In the genomic region with DNA sequence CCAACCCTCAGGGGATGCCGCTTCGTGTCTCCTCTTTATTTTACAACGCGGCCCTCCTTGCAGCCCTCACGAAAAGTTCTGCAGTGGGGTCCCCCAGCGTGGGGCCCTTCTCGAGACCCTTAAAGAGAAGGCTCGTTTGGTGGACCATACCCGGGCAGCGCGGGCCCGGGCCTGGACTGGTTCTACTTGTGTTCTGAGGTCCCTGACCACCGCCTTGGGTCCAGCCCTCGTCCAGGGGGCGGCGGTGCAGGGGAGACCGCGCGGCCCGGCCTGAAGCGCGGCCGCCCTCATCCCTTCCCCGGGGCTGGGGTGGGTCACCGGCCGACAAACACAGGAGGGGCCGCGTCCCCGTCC, we compare ENCODE assay signal across 11 cellular contexts. TPM values are rescaled to one million over a fixed set of nuclear protein-coding genes. Genes with fewer than 3 reads are reported as not detected.
DNase-seq lines count a peak whose midpoint lies in the region; ATAC-seq and TF ChIP-seq lines count a peak whose summit lies in the region.
"Had no signal": no experiment of that assay in that cellular context is flagged by ENCODE, and none has a peak within 500 bp of the region (broad histone marks: within the 10 kb centered on the region; RNA-seq: fewer than 3 reads in every experiment).

No MANE protein-coding gene starts in this region.

- H3K4me1 ChIP-seq in right cardiac atrium (ENCODE audit: control insufficient read depth, insufficient read depth, low read length) (peaks cover 2% of the 10 kb centered on the region), psoas muscle (no peaks in the 10 kb centered on the region)

- no peak for DNase-seq in AG09309 (ENCODE audit: low read depth)
- DNase-seq in right cardiac atrium: no peak
- DNase-seq in psoas muscle: peak in 1 of 2 donors; percentile 20
- DNase-seq in stimulated activated naive CD4-positive, alpha-beta T cell treated with Interleukin-2 at 50 U/mL for 16 hours (lab: John Stamatoyannopoulos, UW): no peak
- DNase-seq in SW480 (ENCODE audit: low spot score): no peak
- no peak for DNase-seq in inferior parietal cortex (ENCODE audit: extremely low spot score)
- no peak for DNase-seq in DMS53 (lab: John Stamatoyannopoulos, UW)
- DNase-seq: CD4-positive, alpha-beta memory T cell; NCI-H187 treated with DMSO at 0.1 percent for 48 hours had no signal

- H3K27ac Mint-ChIP-seq in brain: peak overlapping the region in 4 of 5 experiments; percentile 28 to 80 (median 70)
- H3K27ac Mint-ChIP-seq: activated T-helper 2 cell treated with anti-CD3 and anti-CD28 coated beads, Interferon-gamma antibody, Interleukin-2, Interleukin-4, amounts not matched to agents 10 μg/mL and 5 μg/mL and 100 μg/mL, durations not matched to agents 14 hours and 24 hours and 36 hours had no signal

- H3K9me3 Mint-ChIP-seq in brain: no peaks in the 10 kb centered on the region
- H3K9me3 Mint-ChIP-seq: activated T-helper 2 cell treated with anti-CD3 and anti-CD28 coated beads, Interferon-gamma antibody, Interleukin-2, Interleukin-4, amounts not matched to agents 10 μg/mL and 5 μg/mL and 100 μg/mL, durations not matched to agents 14 hours and 24 hours and 36 hours had no signal

- H3K36me3 ChIP-seq in psoas muscle (ENCODE audit: insufficient read depth in 1 of 2, low read depth in 1 of 2): no peaks in the 10 kb centered on the region

- H3K4me3 Mint-ChIP-seq in brain: peak overlapping the region; percentile 52 to 81 (median 77)

- TF ChIP-seq CTCF in AG09309 (IDR thresholded peaks at IDR 0.05; ENCODE audit: control insufficient read depth, insufficient read depth, low read depth, low read length, missing control alignments) (no peak), brain (conservative IDR thresholded peaks at IDR 0.05) (no peak), psoas muscle (IDR thresholded peaks at IDR 0.05) (no peak)

- H3K27ac ChIP-seq in right cardiac atrium (ENCODE audit: low read length): no peak overlapping the region
- H3K27ac ChIP-seq in psoas muscle: no peak overlapping the region

- no peaks in the 10 kb centered on the region for H3K9me3 ChIP-seq in right cardiac atrium (ENCODE audit: control insufficient read depth, low read length)
- no peaks in the 10 kb centered on the region for H3K9me3 ChIP-seq in psoas muscle

- ATAC-seq in right cardiac atrium: peak; percentile 41 to 56
- peak; percentile 31 to 44 (median 36) for ATAC-seq in psoas muscle

- peaks cover 31% of the 10 kb centered on the region for H3K4me1 Mint-ChIP-seq in brain

- H3K27me3 ChIP-seq in right cardiac atrium (ENCODE audit: control insufficient read depth, insufficient read depth) (no peaks in the 10 kb centered on the region), psoas muscle (ENCODE audit: insufficient read depth in 3 of 3, low read length in 2 of 3) (peaks cover 0 to 11% (median 2%) of the 10 kb centered on the region in 3 donors)

- H3K36me3 Mint-ChIP-seq in brain: no peaks in the 10 kb centered on the region
- H3K36me3 Mint-ChIP-seq: CD4-positive, alpha-beta memory T cell had no signal

- intact Hi-C loops in right cardiac atrium (cut with DNase I) (loop anchor here in 1 of 4 donors (10.0 kb wide), 1 partner anchor 68 kb away; no protein-coding TSS in a partner anchor), psoas muscle (cut with DNase I) (no loop called here)

- peak overlapping the region; percentile 35; the same call in 1 of the 2 replicates for H3K4me3 ChIP-seq in AG09309 (ENCODE audit: control insufficient read depth, low read depth, low read length)
- peak overlapping the region; percentile 78 for H3K4me3 ChIP-seq in right cardiac atrium (ENCODE audit: low read length)
- H3K4me3 ChIP-seq in psoas muscle: peak overlapping the region; percentile 80

- WGBS in right cardiac atrium: 40% methylated on average over 29 of the region's 29 CpGs
- 23 to 36% (median 24%) methylated on average over 29 of the region's 29 CpGs for WGBS in psoas muscle, 3 donors

- peaks cover 6% of the 10 kb centered on the region for H3K27me3 Mint-ChIP-seq in brain

RNA-seq across cellular contexts. Expression of a gene that starts 0.4 kb away (rescaled TPM):
- polyA plus RNA-seq in brain (ENCODE audit: insufficient read depth, low read depth, low replicate concordance) (33.1 TPM), right cardiac atrium (36.2 TPM), psoas muscle (1 to 10 TPM in 2 of 3 donors, under 1 TPM in 1; 0.82 to 1.8 (median 1.4) TPM)
- total RNA-seq in right cardiac atrium (10 to 100 TPM; 19.4 to 28.2 (median 23.1) TPM), psoas muscle (1 to 10 TPM in 2 of 4 donors, under 1 TPM in 2; 0.57 to 1.2 (median 0.95) TPM)
- total RNA-seq: CD4-positive, alpha-beta memory T cell had no signal
- polyA plus RNA-seq: CD4-positive, alpha-beta memory T cell had no signal

Comparison
In these comparisons a context has a peak if more than half of its experiments do, and no peak if none do; other contexts are left out.
1. RNA of a gene that starts 0.4 kb away (polyA plus RNA-seq): 36.2 TPM in right cardiac atrium (single experiment) and 33.1 TPM in brain (single experiment); 0.82 to 1.8 TPM in psoas muscle; every median in the first group is over 10 times any median in the second.
2. Peak in every context shown above with its lines, with median percentiles within 50 percentile points of each other: H3K4me3 ChIP-seq.